1 cellular context compared by ENCODE assay signal in the genomic region with DNA sequence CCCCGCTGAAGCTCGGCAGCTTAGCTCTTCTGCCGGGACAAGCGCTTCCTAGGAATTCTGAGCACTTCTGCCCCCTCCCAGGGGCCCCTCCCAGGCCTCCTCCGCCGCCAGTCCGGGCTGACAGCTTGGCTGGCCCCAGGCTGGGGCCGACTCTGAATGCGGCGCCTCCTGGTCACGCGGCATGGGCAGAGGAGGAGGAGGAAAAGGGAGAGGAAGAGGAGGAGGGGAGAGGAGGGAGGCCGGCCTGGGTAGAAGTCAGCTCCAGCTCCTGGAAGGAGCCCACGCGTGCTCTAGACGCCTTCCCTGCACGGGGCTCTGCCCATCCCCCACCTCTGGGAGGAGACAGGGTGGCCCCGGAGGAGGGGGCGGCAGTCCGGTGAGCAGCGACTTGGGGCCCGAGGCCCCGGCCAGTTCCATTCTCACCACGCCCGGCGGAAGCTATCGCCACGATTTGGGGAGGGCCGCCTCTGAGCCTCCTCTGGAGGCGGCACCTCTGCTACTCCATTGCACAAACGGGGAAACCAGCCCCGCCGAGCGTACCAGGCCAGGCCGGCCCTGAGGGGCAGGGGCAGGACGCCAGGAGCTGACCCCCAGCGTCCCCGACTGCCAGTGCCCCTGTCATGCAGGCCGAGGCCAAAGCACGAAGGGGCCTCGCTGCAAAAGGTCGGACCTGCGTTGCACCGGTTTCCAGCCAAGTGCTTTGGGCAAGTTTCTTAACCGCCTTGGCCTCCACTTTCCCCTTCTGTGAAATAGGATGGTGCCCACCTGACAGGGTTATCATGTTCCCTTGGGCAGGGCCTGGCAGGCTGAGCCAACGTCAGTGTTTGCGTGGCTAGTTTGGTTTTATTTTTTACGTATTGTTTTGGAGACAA.
A peak's percentile ranks its signal among the peaks of the same experiment; 100 is the strongest.
TF ChIP-seq lines count a peak whose summit lies in the region.

No MANE protein-coding gene starts in this region.

TF ChIP-seq in H1, 55 proteins besides CTCF, POLR2A, EP300 and RAD21:
- no peak for TF ChIP-seq SRF (IDR thresholded peaks at IDR 0.05; ENCODE audit: low read depth, low read length)
- no peak for TF ChIP-seq TEAD4 (IDR thresholded peaks at IDR 0.05; ENCODE audit: low read depth, low read length)
- TF ChIP-seq BCL11A (IDR thresholded peaks at IDR 0.05; ENCODE audit: low read depth in 2 of 2, low read length in 2 of 2) = no peak
- TF ChIP-seq TAF1 (IDR thresholded peaks at IDR 0.05; ENCODE audit: low read depth, low read length) = no peak
- TF ChIP-seq KDM1A (IDR thresholded peaks at IDR 0.05; ENCODE audit: borderline replicate concordance, low read length) = 0 out of 2 replicates have a peak, but pooled peaks have one; percentile 7
- peak; percentile 29 for TF ChIP-seq RNF2 (IDR thresholded peaks at IDR 0.05; ENCODE audit: borderline replicate concordance, low read depth, low read length, missing control alignments, poor library complexity, severe bottlenecking)
- TF ChIP-seq NANOG (IDR thresholded peaks at IDR 0.05; ENCODE audit: insufficient read depth, low read depth, low read length, poor library complexity, severe bottlenecking) = no peak
- no peak for TF ChIP-seq FOSL1 (IDR thresholded peaks at IDR 0.05; ENCODE audit: insufficient read depth, low read depth, low read length)
- no peak for TF ChIP-seq TAF7 (optimal IDR thresholded peaks at IDR 0.05; ENCODE audit: borderline replicate concordance, low read depth, low read length)
- no peak for TF ChIP-seq NRF1 (IDR thresholded peaks at IDR 0.05; ENCODE audit: low read depth, low read length)
TF ChIP-seq in H1: peak in this region for 2.
